ENCODE assay signal across 14 cellular contexts in genomic region chr3:38574411-38575278, GRCh38.
DNase-seq lines count a peak whose midpoint lies in the region; ATAC-seq and TF ChIP-seq lines count a peak whose summit lies in the region.
"Had no signal": no experiment of that assay in that cellular context is flagged by ENCODE, and none has a peak within 500 bp of the region (broad histone marks: within the 10 kb centered on the region; RNA-seq: fewer than 3 reads in every experiment).

No MANE protein-coding gene starts in this region.

- ATAC-seq in left cardiac atrium (no peak), lower lobe of right lung (no peak)

- no peak for TF ChIP-seq CTCF in cardiac muscle cell (IDR thresholded peaks at IDR 0.05; ENCODE audit: low read depth, low read length)
- no peak for TF ChIP-seq CTCF in lower lobe of right lung (IDR thresholded peaks at IDR 0.05)

- H3K9me3 ChIP-seq in cardiac muscle cell (ENCODE audit: low read depth) (no peaks in the 10 kb centered on the region), lower lobe of right lung (no peaks in the 10 kb centered on the region)
- H3K9me3 ChIP-seq: uterus had no signal

- no peaks in the 10 kb centered on the region for H3K36me3 ChIP-seq in cardiac muscle cell
- H3K36me3 ChIP-seq in lower lobe of right lung: no peaks in the 10 kb centered on the region
- H3K36me3 ChIP-seq: uterus had no signal

- no peak overlapping the region for H3K27ac ChIP-seq in cardiac muscle cell
- H3K27ac ChIP-seq in lower lobe of right lung: no peak overlapping the region
- H3K27ac ChIP-seq: uterus had no signal

- DNase-seq in cardiac muscle cell (ENCODE audit: low read depth in 1 of 2, low spot score in 1 of 2) (peak; percentile 13 to 27), left cardiac atrium (no peak), lower lobe of right lung (peak; percentile 10), ureter (ENCODE audit: low spot score) (peak; percentile 23), DMS53 (lab: John Stamatoyannopoulos, UW) (no peak), hypothalamus (lab: John Stamatoyannopoulos, UW) (no peak), Ammon's horn (ENCODE audit: low spot score) (no peak)
- DNase-seq in activated CD8-positive, alpha-beta memory T cell treated with anti-CD3 and anti-CD28 coated beads, Interleukin-2, amount 50 U/mL, for 48 hours: peak; percentile 32
- DNase-seq: activated naive CD4-positive, alpha-beta T cell treated with Interleukin-2 at 50 U/mL for 16 hours; DMS79; NCI-H2029 treated with DMSO at 0.1 percent for 48 hours; nephron progenitor cell; uterus had no signal

- H3K4me3 ChIP-seq in cardiac muscle cell (no peak overlapping the region), lower lobe of right lung (no peak overlapping the region)
- H3K4me3 ChIP-seq: smooth muscle cell, uterus had no signal

- H3K4me1 ChIP-seq in cardiac muscle cell (ENCODE audit: low read depth): peaks cover 14% of the 10 kb centered on the region
- no peaks in the 10 kb centered on the region for H3K4me1 ChIP-seq in lower lobe of right lung
- H3K4me1 ChIP-seq: uterus had no signal

- intact Hi-C loops in left cardiac atrium (cut with DNase I): no loop called here
- intact Hi-C loops in lower lobe of right lung (cut with DNase I): no loop called here

- H3K27me3 ChIP-seq in cardiac muscle cell: peaks cover 2% of the 10 kb centered on the region
- H3K27me3 ChIP-seq in lower lobe of right lung (ENCODE audit: low read depth): no peaks in the 10 kb centered on the region
- H3K27me3 ChIP-seq: uterus had no signal

Comparison
In these comparisons a context has a peak if more than half of its experiments do, and no peak if none do; other contexts are left out.
1. DNase-seq: peak in cardiac muscle cell (2 of 2), activated CD8-positive, alpha-beta memory T cell treated with anti-CD3 and anti-CD28 coated beads, Interleukin-2, amount 50 U/mL, for 48 hours (single experiment), lower lobe of right lung (single experiment) and ureter (single experiment); none in left cardiac atrium (single experiment), DMS53 (single experiment), hypothalamus (0 of 51) and Ammon's horn (single experiment).